17 cellular contexts compared by ENCODE assay signal in genomic region chr1:58799080-58799479, GRCh38. TPM values are rescaled to one million over a fixed set of nuclear protein-coding genes. Genes with fewer than 3 reads are reported as not detected.
DNase-seq lines count a peak whose midpoint lies in the region; ATAC-seq and TF ChIP-seq lines count a peak whose summit lies in the region.
"Had no signal": no experiment of that assay in that cellular context is flagged by ENCODE, and none has a peak within 500 bp of the region (broad histone marks: within the 10 kb centered on the region; RNA-seq: fewer than 3 reads in every experiment).

No MANE protein-coding gene starts in this region.

- H3K27ac Mint-ChIP-seq in T-helper 17 cell: peak overlapping the region; percentile 4
- peak overlapping the region; percentile 18 to 35 for H3K27ac Mint-ChIP-seq in effector memory CD8-positive, alpha-beta T cell
- H3K27ac Mint-ChIP-seq in activated CD8-positive, alpha-beta T cell treated with anti-CD3 and anti-CD28 coated beads, Interleukin-2, amount 10 ng/mL, durations not matched to agents 7 days and 5 days: no peak overlapping the region
- H3K27ac Mint-ChIP-seq: CD4-positive, alpha-beta T cell had no signal

- no peak overlapping the region for H2BK120ac ChIP-seq in mesenchymal stem cell (ENCODE audit: low read depth, low read length)

- peaks cover 4% of the 10 kb centered on the region for H3K36me3 Mint-ChIP-seq in T-helper 17 cell (ENCODE audit: low read depth)
- no peaks in the 10 kb centered on the region for H3K36me3 Mint-ChIP-seq in effector memory CD8-positive, alpha-beta T cell (ENCODE audit: insufficient read depth)
- H3K36me3 Mint-ChIP-seq in activated CD8-positive, alpha-beta T cell treated with anti-CD3 and anti-CD28 coated beads, Interleukin-2, amount 10 ng/mL, durations not matched to agents 7 days and 5 days (ENCODE audit: low read depth): no peaks in the 10 kb centered on the region

- no peaks in the 10 kb centered on the region for H3K9me3 Mint-ChIP-seq in effector memory CD8-positive, alpha-beta T cell
- no peaks in the 10 kb centered on the region for H3K9me3 Mint-ChIP-seq in activated CD8-positive, alpha-beta T cell treated with anti-CD3 and anti-CD28 coated beads, Interleukin-2, amount 10 ng/mL, durations not matched to agents 7 days and 5 days (ENCODE audit: insufficient read depth)
- H3K9me3 Mint-ChIP-seq: CD4-positive, alpha-beta T cell had no signal

- peaks cover 26% of the 10 kb centered on the region for H3K4me1 Mint-ChIP-seq in T-helper 17 cell
- peaks cover 15% of the 10 kb centered on the region in 2 donors for H3K4me1 Mint-ChIP-seq in effector memory CD8-positive, alpha-beta T cell (ENCODE audit: low read depth in 2 of 2)
- peaks cover 9% of the 10 kb centered on the region for H3K4me1 Mint-ChIP-seq in activated CD8-positive, alpha-beta T cell treated with anti-CD3 and anti-CD28 coated beads, Interleukin-2, amount 10 ng/mL, durations not matched to agents 7 days and 5 days (ENCODE audit: low read depth)

- no peak overlapping the region for H2AFZ ChIP-seq in mesenchymal stem cell (ENCODE audit: low read depth, low read length)
- H2AFZ ChIP-seq: GM23248 had no signal

- peak overlapping the region in 1 of 2 experiments; percentile 21 for H3K14ac ChIP-seq in mesenchymal stem cell (ENCODE audit: low read length in 2 of 2)

- no peak overlapping the region for H3K9ac ChIP-seq in mesenchymal stem cell (ENCODE audit: low read length)
- H3K9ac ChIP-seq: GM23248 had no signal

- H3K36me3 ChIP-seq in mesenchymal stem cell (ENCODE audit: control insufficient read depth in 1 of 2, insufficient read depth in 2 of 2, low read depth in 1 of 2, low read length in 2 of 2) (no peaks in the 10 kb centered on the region), vagina (no peaks in the 10 kb centered on the region)

- H3K4me3 ChIP-seq in mesenchymal stem cell (ENCODE audit: insufficient read depth in 1 of 2, low read depth in 1 of 2, low read length in 2 of 2) (no peak overlapping the region), vagina (no peak overlapping the region)
- H3K4me3 ChIP-seq: GM23248 had no signal

- DNase-seq in T-helper 17 cell (no peak), mesenchymal stem cell (no peak), vagina (ENCODE audit: extremely low spot score in 2 of 2) (no peak), NCI-H82 (lab: John Stamatoyannopoulos, UW) (no peak)
- no peak for DNase-seq in effector memory CD8-positive, alpha-beta T cell
- no peak for DNase-seq in activated CD4-positive, alpha-beta T cell treated with anti-CD3 and anti-CD28 coated beads for 48 hours
- no peak for DNase-seq in activated CD8-positive, alpha-beta T cell treated with anti-CD3 and anti-CD28 coated beads, Interleukin-2, amount 10 ng/mL, durations not matched to agents 7 days and 5 days
- DNase-seq: ACHN; CD4-positive, alpha-beta T cell; DMS153; DMS79; GDM1; GM23248; H7; IMR-90 had no signal

- no peaks in the 10 kb centered on the region for H3K79me1 ChIP-seq in mesenchymal stem cell (replicated peaks; ENCODE audit: low read length, poor library complexity, severe bottlenecking)

- TF ChIP-seq POLR2A in vagina (IDR thresholded peaks at IDR 0.05): no peak

- no peak overlapping the region for H3K23ac ChIP-seq in mesenchymal stem cell (ENCODE audit: low read length in 2 of 2)

- ATAC-seq in T-helper 17 cell: no peak
- no peak for ATAC-seq in effector memory CD8-positive, alpha-beta T cell (replicated peaks)
- ATAC-seq in activated CD8-positive, alpha-beta T cell treated with anti-CD3 and anti-CD28 coated beads, Interleukin-2, amount 10 ng/mL, durations not matched to agents 7 days and 5 days: no peak
- ATAC-seq: HCT116 had no signal

- no peak overlapping the region for H3K4me2 ChIP-seq in mesenchymal stem cell (ENCODE audit: low read length, poor library complexity, severe bottlenecking)

- H2BK15ac ChIP-seq in mesenchymal stem cell (ENCODE audit: low read depth, poor library complexity, severe bottlenecking): peak overlapping the region; percentile 12

- POLR2A ChIA-PET in activated CD8-positive, alpha-beta T cell treated with anti-CD3 and anti-CD28 coated beads, Interleukin-2, amount 10 ng/mL, durations not matched to agents 7 days and 5 days (lab: Charles Lee): interaction anchor here (1.0 kb wide), 1 partner anchor 15 kb away, joined by 3 read pairs; the partner anchor contains the start of gene JUN

- no peaks in the 10 kb centered on the region for H3K27me3 Mint-ChIP-seq in T-helper 17 cell
- no peaks in the 10 kb centered on the region for H3K27me3 Mint-ChIP-seq in effector memory CD8-positive, alpha-beta T cell
- peaks cover 2% of the 10 kb centered on the region for H3K27me3 Mint-ChIP-seq in activated CD8-positive, alpha-beta T cell treated with anti-CD3 and anti-CD28 coated beads, Interleukin-2, amount 10 ng/mL, durations not matched to agents 7 days and 5 days (ENCODE audit: low read depth)
- H3K27me3 Mint-ChIP-seq: CD4-positive, alpha-beta T cell had no signal

- H4K8ac ChIP-seq in mesenchymal stem cell (ENCODE audit: low read length): peak overlapping the region; percentile 19

- TF ChIP-seq CTCF in vagina (IDR thresholded peaks at IDR 0.05): no peak

- intact Hi-C loops in vagina (cut with DNase I): no loop called here

- H3K4me3 Mint-ChIP-seq in T-helper 17 cell: no peak overlapping the region
- H3K4me3 Mint-ChIP-seq in effector memory CD8-positive, alpha-beta T cell: no peak overlapping the region
- no peak overlapping the region for H3K4me3 Mint-ChIP-seq in activated CD8-positive, alpha-beta T cell treated with anti-CD3 and anti-CD28 coated beads, Interleukin-2, amount 10 ng/mL, durations not matched to agents 7 days and 5 days
- H3K4me3 Mint-ChIP-seq: CD4-positive, alpha-beta T cell had no signal

- no peak overlapping the region for H2BK5ac ChIP-seq in mesenchymal stem cell (ENCODE audit: low read depth, low read length, poor library complexity, severe bottlenecking)

- H3K18ac ChIP-seq in mesenchymal stem cell (ENCODE audit: low read depth in 1 of 2, low read length in 2 of 2): no peak overlapping the region

- WGBS in mesenchymal stem cell: 83% methylated on average over 1 of the region's 1 CpG

- H3K4me1 ChIP-seq in mesenchymal stem cell (ENCODE audit: control insufficient read depth, insufficient read depth, low read depth, low read length) (no peaks in the 10 kb centered on the region), vagina (no peaks in the 10 kb centered on the region)

- no peak overlapping the region for H2BK12ac ChIP-seq in mesenchymal stem cell (ENCODE audit: low read length in 2 of 2)

- no peak overlapping the region for H2AK5ac ChIP-seq in mesenchymal stem cell (ENCODE audit: low read length, severe bottlenecking)

- H4K91ac ChIP-seq in mesenchymal stem cell (ENCODE audit: low read length): no peak overlapping the region

- H3K27me3 ChIP-seq in mesenchymal stem cell (ENCODE audit: control insufficient read depth in 1 of 2, insufficient read depth in 1 of 2, low read length in 2 of 2) (no peaks in the 10 kb centered on the region), vagina (no peaks in the 10 kb centered on the region)

- CTCF ChIA-PET in activated CD8-positive, alpha-beta T cell treated with anti-CD3 and anti-CD28 coated beads, Interleukin-2, amount 10 ng/mL, durations not matched to agents 7 days and 5 days (lab: Charles Lee): interaction anchor here (1.1 to 1.6 kb wide), 3 partner anchors 11 to 248 kb away, joined by 3 to 4 read pairs (median 3); no protein-coding TSS in a partner anchor

- no peak overlapping the region for H3K27ac ChIP-seq in mesenchymal stem cell (ENCODE audit: low read length, poor library complexity, severe bottlenecking)
- no peak overlapping the region for H3K27ac ChIP-seq in vagina
- H3K27ac ChIP-seq: C4-2B, GM23248 had no signal

- H3K9me3 ChIP-seq in T-helper 17 cell (ENCODE audit: control insufficient read depth, low read length, poor library complexity, severe bottlenecking): no peaks in the 10 kb centered on the region
- no peaks in the 10 kb centered on the region for H3K9me3 ChIP-seq in mesenchymal stem cell (ENCODE audit: control insufficient read depth, low read length)
- H3K9me3 ChIP-seq in vagina: no peaks in the 10 kb centered on the region

- no peak overlapping the region for H3K4ac ChIP-seq in mesenchymal stem cell (ENCODE audit: low read depth in 1 of 2, low read length in 2 of 2)

RNA-seq across cellular contexts. Expression of gene JUN, which starts 15.2 kb away (rescaled TPM):
- total RNA-seq in T-helper 17 cell (1,000 to 10,000 TPM; 1,878 to 2,007 TPM), vagina (275 TPM)
- 118 TPM for polyA plus RNA-seq in mesenchymal stem cell (2013, experiment 1 of 2)
- polyA plus RNA-seq in mesenchymal stem cell (2013, experiment 2 of 2): 114 TPM
- total RNA-seq in activated CD8-positive, alpha-beta T cell treated with anti-CD3 and anti-CD28 coated beads, Interleukin-2, amount 10 ng/mL, durations not matched to agents 7 days and 5 days: 100 to 1,000 TPM; 107 to 110 TPM
